Comparison of ENCODE assay signal across 1 cellular context in the genomic region with DNA sequence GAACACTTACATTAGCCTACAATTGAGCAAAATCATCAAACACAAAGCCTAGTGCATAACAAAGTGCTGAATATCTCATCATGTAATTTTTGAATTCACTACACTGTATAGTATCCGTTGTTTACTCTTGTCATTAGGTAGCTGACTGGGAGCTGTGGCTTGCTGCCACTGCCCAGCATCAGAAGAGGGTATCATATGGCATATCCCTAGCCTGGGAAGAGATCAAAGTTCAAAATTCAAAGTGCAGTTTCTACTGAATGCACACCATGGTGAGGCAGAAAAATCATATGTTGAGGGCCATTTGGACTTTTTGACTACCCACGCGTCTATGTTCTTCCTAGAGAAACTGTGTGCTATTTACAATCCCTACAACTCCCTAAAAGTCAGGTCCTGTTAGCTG.
TF ChIP-seq lines count a peak whose summit lies in the region.

No MANE protein-coding gene starts in this region.

TF ChIP-seq in HepG2, 621 proteins besides CTCF, POLR2A, EP300 and RAD21 (continued from another document and continues in another):
- TF ChIP-seq, protein P1, sequence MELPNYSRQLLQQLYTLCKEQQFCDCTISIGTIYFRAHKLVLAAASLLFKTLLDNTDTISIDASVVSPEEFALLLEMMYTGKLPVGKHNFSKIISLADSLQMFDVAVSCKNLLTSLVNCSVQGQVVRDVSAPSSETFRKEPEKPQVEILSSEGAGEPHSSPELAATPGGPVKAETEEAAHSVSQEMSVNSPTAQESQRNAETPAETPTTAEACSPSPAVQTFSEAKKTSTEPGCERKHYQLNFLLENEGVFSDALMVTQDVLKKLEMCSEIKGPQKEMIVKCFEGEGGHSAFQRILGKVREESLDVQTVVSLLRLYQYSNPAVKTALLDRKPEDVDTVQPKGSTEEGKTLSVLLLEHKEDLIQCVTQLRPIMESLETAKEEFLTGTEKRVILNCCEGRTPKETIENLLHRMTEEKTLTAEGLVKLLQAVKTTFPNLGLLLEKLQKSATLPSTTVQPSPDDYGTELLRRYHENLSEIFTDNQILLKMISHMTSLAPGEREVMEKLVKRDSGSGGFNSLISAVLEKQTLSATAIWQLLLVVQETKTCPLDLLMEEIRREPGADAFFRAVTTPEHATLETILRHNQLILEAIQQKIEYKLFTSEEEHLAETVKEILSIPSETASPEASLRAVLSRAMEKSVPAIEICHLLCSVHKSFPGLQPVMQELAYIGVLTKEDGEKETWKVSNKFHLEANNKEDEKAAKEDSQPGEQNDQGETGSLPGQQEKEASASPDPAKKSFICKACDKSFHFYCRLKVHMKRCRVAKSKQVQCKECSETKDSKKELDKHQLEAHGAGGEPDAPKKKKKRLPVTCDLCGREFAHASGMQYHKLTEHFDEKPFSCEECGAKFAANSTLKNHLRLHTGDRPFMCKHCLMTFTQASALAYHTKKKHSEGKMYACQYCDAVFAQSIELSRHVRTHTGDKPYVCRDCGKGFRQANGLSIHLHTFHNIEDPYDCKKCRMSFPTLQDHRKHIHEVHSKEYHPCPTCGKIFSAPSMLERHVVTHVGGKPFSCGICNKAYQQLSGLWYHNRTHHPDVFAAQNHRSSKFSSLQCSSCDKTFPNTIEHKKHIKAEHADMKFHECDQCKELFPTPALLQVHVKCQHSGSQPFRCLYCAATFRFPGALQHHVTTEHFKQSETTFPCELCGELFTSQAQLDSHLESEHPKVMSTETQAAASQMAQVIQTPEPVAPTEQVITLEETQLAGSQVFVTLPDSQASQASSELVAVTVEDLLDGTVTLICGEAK (IDR thresholded peaks at IDR 0.05) = no peak
- TF ChIP-seq, protein P1 (CRISPR knock-in tag; IDR thresholded peaks at IDR 0.05) = no peak
- no peak for TF ChIP-seq TSC22D2 (CRISPR knock-in tag; IDR thresholded peaks at IDR 0.05; ENCODE audit: borderline replicate concordance)
- no peak for TF ChIP-seq SP4 (CRISPR knock-in tag; IDR thresholded peaks at IDR 0.05)
- no peak for TF ChIP-seq PCBP2 (optimal IDR thresholded peaks at IDR 0.05; ENCODE audit: low read depth, low read length, poor library complexity, severe bottlenecking)
- no peak for TF ChIP-seq FOXP1 (IDR thresholded peaks at IDR 0.05)
- TF ChIP-seq FOXP1 (CRISPR knock-in tag; IDR thresholded peaks at IDR 0.05) = peak; percentile 62
- TF ChIP-seq, protein P2, sequence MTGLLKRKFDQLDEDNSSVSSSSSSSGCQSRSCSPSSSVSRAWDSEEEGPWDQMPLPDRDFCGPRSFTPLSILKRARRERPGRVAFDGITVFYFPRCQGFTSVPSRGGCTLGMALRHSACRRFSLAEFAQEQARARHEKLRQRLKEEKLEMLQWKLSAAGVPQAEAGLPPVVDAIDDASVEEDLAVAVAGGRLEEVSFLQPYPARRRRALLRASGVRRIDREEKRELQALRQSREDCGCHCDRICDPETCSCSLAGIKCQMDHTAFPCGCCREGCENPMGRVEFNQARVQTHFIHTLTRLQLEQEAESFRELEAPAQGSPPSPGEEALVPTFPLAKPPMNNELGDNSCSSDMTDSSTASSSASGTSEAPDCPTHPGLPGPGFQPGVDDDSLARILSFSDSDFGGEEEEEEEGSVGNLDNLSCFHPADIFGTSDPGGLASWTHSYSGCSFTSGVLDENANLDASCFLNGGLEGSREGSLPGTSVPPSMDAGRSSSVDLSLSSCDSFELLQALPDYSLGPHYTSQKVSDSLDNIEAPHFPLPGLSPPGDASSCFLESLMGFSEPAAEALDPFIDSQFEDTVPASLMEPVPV (CRISPR knock-in tag; IDR thresholded peaks at IDR 0.05) = no peak
- TF ChIP-seq, protein P3, sequence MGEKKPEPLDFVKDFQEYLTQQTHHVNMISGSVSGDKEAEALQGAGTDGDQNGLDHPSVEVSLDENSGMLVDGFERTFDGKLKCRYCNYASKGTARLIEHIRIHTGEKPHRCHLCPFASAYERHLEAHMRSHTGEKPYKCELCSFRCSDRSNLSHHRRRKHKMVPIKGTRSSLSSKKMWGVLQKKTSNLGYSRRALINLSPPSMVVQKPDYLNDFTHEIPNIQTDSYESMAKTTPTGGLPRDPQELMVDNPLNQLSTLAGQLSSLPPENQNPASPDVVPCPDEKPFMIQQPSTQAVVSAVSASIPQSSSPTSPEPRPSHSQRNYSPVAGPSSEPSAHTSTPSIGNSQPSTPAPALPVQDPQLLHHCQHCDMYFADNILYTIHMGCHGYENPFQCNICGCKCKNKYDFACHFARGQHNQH (CRISPR knock-in tag; IDR thresholded peaks at IDR 0.05) = no peak
- TF ChIP-seq, protein P4, sequence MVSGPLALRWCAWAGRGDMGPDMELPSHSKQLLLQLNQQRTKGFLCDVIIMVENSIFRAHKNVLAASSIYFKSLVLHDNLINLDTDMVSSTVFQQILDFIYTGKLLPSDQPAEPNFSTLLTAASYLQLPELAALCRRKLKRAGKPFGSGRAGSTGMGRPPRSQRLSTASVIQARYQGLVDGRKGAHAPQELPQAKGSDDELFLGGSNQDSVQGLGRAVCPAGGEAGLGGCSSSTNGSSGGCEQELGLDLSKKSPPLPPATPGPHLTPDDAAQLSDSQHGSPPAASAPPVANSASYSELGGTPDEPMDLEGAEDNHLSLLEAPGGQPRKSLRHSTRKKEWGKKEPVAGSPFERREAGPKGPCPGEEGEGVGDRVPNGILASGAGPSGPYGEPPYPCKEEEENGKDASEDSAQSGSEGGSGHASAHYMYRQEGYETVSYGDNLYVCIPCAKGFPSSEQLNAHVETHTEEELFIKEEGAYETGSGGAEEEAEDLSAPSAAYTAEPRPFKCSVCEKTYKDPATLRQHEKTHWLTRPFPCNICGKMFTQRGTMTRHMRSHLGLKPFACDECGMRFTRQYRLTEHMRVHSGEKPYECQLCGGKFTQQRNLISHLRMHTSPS (CRISPR knock-in tag; IDR thresholded peaks at IDR 0.05; ENCODE audit: low read depth) = peak; percentile 54; the same call in 1 of the 2 replicates
- TF ChIP-seq, protein P5, sequence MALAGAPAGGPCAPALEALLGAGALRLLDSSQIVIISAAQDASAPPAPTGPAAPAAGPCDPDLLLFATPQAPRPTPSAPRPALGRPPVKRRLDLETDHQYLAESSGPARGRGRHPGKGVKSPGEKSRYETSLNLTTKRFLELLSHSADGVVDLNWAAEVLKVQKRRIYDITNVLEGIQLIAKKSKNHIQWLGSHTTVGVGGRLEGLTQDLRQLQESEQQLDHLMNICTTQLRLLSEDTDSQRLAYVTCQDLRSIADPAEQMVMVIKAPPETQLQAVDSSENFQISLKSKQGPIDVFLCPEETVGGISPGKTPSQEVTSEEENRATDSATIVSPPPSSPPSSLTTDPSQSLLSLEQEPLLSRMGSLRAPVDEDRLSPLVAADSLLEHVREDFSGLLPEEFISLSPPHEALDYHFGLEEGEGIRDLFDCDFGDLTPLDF (CRISPR knock-in tag; IDR thresholded peaks at IDR 0.05) = no peak
- TF ChIP-seq PAF1 (CRISPR knock-in tag; IDR thresholded peaks at IDR 0.05) = no peak
- no peak for TF ChIP-seq SIN3B (IDR thresholded peaks at IDR 0.05; ENCODE audit: low read length)
- no peak for TF ChIP-seq ZKSCAN1 (IDR thresholded peaks at IDR 0.05; ENCODE audit: low read length)
- TF ChIP-seq PRPF4 (IDR thresholded peaks at IDR 0.05; ENCODE audit: low read depth, low read length, poor library complexity, severe bottlenecking) = no peak
- TF ChIP-seq ZNF772 (CRISPR knock-in tag; IDR thresholded peaks at IDR 0.05) = no peak
- TF ChIP-seq, protein P6, sequence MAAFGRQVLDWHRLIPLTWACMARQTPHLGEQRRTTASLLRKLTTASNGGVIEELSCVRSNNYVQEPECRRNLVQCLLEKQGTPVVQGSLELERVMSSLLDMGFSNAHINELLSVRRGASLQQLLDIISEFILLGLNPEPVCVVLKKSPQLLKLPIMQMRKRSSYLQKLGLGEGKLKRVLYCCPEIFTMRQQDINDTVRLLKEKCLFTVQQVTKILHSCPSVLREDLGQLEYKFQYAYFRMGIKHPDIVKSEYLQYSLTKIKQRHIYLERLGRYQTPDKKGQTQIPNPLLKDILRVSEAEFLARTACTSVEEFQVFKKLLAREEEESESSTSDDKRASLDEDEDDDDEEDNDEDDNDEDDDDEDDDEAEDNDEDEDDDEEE (CRISPR knock-in tag; IDR thresholded peaks at IDR 0.05) = no peak
- TF ChIP-seq SP2 (CRISPR knock-in tag; IDR thresholded peaks at IDR 0.05) = no peak
- no peak for TF ChIP-seq ZNF773 (CRISPR knock-in tag; IDR thresholded peaks at IDR 0.05; ENCODE audit: borderline replicate concordance)
- TF ChIP-seq ZFP36L2 (CRISPR knock-in tag; IDR thresholded peaks at IDR 0.05) = no peak
- 0 out of 2 replicates have a peak, but pooled peaks have one; percentile 10 for TF ChIP-seq ELF3 (CRISPR knock-in tag; IDR thresholded peaks at IDR 0.05)
- TF ChIP-seq PHF5A (CRISPR knock-in tag; IDR thresholded peaks at IDR 0.05; ENCODE audit: low read depth, unreplicated experiment) = no peak
- TF ChIP-seq, protein P7, sequence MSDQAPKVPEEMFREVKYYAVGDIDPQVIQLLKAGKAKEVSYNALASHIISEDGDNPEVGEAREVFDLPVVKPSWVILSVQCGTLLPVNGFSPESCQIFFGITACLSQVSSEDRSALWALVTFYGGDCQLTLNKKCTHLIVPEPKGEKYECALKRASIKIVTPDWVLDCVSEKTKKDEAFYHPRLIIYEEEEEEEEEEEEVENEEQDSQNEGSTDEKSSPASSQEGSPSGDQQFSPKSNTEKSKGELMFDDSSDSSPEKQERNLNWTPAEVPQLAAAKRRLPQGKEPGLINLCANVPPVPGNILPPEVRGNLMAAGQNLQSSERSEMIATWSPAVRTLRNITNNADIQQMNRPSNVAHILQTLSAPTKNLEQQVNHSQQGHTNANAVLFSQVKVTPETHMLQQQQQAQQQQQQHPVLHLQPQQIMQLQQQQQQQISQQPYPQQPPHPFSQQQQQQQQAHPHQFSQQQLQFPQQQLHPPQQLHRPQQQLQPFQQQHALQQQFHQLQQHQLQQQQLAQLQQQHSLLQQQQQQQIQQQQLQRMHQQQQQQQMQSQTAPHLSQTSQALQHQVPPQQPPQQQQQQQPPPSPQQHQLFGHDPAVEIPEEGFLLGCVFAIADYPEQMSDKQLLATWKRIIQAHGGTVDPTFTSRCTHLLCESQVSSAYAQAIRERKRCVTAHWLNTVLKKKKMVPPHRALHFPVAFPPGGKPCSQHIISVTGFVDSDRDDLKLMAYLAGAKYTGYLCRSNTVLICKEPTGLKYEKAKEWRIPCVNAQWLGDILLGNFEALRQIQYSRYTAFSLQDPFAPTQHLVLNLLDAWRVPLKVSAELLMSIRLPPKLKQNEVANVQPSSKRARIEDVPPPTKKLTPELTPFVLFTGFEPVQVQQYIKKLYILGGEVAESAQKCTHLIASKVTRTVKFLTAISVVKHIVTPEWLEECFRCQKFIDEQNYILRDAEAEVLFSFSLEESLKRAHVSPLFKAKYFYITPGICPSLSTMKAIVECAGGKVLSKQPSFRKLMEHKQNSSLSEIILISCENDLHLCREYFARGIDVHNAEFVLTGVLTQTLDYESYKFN (CRISPR knock-in tag; conservative IDR thresholded peaks at IDR 0.05) = peak; percentile 82
- TF ChIP-seq, protein P8, sequence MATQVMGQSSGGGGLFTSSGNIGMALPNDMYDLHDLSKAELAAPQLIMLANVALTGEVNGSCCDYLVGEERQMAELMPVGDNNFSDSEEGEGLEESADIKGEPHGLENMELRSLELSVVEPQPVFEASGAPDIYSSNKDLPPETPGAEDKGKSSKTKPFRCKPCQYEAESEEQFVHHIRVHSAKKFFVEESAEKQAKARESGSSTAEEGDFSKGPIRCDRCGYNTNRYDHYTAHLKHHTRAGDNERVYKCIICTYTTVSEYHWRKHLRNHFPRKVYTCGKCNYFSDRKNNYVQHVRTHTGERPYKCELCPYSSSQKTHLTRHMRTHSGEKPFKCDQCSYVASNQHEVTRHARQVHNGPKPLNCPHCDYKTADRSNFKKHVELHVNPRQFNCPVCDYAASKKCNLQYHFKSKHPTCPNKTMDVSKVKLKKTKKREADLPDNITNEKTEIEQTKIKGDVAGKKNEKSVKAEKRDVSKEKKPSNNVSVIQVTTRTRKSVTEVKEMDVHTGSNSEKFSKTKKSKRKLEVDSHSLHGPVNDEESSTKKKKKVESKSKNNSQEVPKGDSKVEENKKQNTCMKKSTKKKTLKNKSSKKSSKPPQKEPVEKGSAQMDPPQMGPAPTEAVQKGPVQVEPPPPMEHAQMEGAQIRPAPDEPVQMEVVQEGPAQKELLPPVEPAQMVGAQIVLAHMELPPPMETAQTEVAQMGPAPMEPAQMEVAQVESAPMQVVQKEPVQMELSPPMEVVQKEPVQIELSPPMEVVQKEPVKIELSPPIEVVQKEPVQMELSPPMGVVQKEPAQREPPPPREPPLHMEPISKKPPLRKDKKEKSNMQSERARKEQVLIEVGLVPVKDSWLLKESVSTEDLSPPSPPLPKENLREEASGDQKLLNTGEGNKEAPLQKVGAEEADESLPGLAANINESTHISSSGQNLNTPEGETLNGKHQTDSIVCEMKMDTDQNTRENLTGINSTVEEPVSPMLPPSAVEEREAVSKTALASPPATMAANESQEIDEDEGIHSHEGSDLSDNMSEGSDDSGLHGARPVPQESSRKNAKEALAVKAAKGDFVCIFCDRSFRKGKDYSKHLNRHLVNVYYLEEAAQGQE (IDR thresholded peaks at IDR 0.05; ENCODE audit: borderline replicate concordance in 1 of 2, low read depth in 1 of 2, low read length in 2 of 2) = no peak
